ENCODE assay signal across 15 cellular contexts in the genomic region with DNA sequence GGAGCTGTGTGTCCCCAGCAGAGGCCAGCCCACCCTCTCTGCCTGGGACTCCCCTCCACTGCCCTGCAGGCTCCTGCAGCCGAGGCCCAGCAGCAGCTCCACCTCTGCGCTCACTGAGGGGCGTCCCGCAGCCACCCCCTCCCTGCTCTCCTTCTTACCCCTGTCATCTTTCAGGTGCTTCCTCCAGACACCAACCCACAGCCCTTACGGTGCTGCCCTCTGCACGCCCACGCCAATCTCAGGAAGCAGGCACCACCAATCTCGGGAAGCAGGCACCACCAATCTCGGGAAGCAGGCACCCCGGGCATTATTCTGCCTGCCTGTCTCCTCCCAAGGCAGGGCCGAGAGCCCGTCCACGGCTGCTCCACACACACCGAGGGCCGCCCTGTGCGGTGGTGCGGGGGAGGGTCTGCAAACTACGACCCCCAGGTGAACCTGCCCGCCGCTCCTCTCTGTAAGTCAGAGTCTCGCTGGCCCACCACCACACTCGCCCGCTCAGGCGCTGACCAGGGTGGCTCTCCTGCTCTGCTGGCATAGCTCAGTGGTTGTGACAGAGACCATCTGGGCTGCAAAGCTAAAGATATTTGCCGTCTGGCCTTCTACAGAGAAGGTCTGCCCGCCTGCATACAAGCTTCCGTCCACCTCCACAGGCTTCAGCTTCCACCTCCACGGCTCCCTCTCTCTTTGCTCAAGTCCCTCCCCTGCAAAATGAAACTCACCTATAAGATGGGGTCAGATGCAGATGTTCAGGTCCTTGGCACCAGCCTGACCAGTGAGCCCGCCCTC. TPM values are rescaled to one million over a fixed set of nuclear protein-coding genes. Genes with fewer than 3 reads are reported as not detected.
DNase-seq lines count a peak whose midpoint lies in the region; ATAC-seq, FAIRE-seq and TF ChIP-seq lines count a peak whose summit lies in the region.
"Had no signal": no experiment of that assay in that cellular context is flagged by ENCODE, and none has a peak within 500 bp of the region (broad histone marks: within the 10 kb centered on the region; RNA-seq: fewer than 3 reads in every experiment).

No MANE protein-coding gene starts in this region.

- peak overlapping the region; percentile 62 for H3K27ac Mint-ChIP-seq in T-helper 1 cell treated with Interleukin-12 subunit alpha and Interleukin-12 subunit beta and Interleukin-4 antibody, amounts not matched to agents 30 μg/mL and 1 μg/mL, for 36 hours
- no peak overlapping the region for H3K27ac Mint-ChIP-seq in neural crest cell (ENCODE audit: unreplicated experiment)

- TF ChIP-seq CTCF in MM.1S (IDR thresholded peaks at IDR 0.05; ENCODE audit: low read length), result no peak
- no peak for TF ChIP-seq CTCF in neural crest cell (conservative IDR thresholded peaks at IDR 0.05)

- H4K20me1 ChIP-seq in MM.1S (ENCODE audit: insufficient read depth, low read length), result no peaks in the 10 kb centered on the region

- H3K4me1 ChIP-seq in MM.1S (ENCODE audit: low read length), result peaks cover 12% of the 10 kb centered on the region

- H3K36me3 ChIP-seq in MM.1S (replicated peaks; ENCODE audit: insufficient read depth, low read length), result no peaks in the 10 kb centered on the region

- no peaks in the 10 kb centered on the region for H3K9me3 ChIP-seq in MM.1S (replicated peaks; ENCODE audit: insufficient read depth, low read length)

- H3K79me2 ChIP-seq in MM.1S (ENCODE audit: low read length), result peaks cover 69% of the 10 kb centered on the region

- H3K36me3 Mint-ChIP-seq in T-helper 1 cell treated with Interleukin-12 subunit alpha and Interleukin-12 subunit beta and Interleukin-4 antibody, amounts not matched to agents 30 μg/mL and 1 μg/mL, for 36 hours (ENCODE audit: low read depth), result peaks cover 23% of the 10 kb centered on the region
- H3K36me3 Mint-ChIP-seq in neural crest cell (ENCODE audit: low read depth), result no peaks in the 10 kb centered on the region

- H3F3A ChIP-seq in MM.1S (ENCODE audit: insufficient read depth, low read length), result no peaks in the 10 kb centered on the region

- no peaks in the 10 kb centered on the region for H3K27me3 ChIP-seq in MM.1S (replicated peaks; ENCODE audit: insufficient read depth, low read length)

- no peak overlapping the region for H3K27ac ChIP-seq in MM.1S (ENCODE audit: low read length)

- ATAC-seq in HG03159 (IDR thresholded peaks at IDR 0.05; ENCODE audit: unreplicated experiment) (no peak), GM18867 (IDR thresholded peaks at IDR 0.05; ENCODE audit: unreplicated experiment) (no peak)
- ATAC-seq: activated CD8-positive, alpha-beta memory T cell treated with anti-CD3 and anti-CD28 coated beads, Interleukin-2, amount 10 ng/mL, durations not matched to agents 7 days and 5 days had no signal

- H2AFZ ChIP-seq in MM.1S (ENCODE audit: low read length), result no peak overlapping the region

- DNase-seq in T-helper 1 cell (no peak), MM.1S (peak; percentile 5), cerebellar nuclear complex (lab: John Stamatoyannopoulos, UW) (peak; percentile 27 to 43), neural crest cell (ENCODE audit: low read depth, low spot score) (no peak), RCC 7860 (ENCODE audit: low spot score) (no peak)
- DNase-seq: 8988T; activated CD8-positive, alpha-beta memory T cell treated with anti-CD3 and anti-CD28 coated beads, Interleukin-2, amount 10 ng/mL, durations not matched to agents 7 days and 5 days; Calu3; foreskin melanocyte had no signal

- H3K27me3 Mint-ChIP-seq in T-helper 1 cell treated with Interleukin-12 subunit alpha and Interleukin-12 subunit beta and Interleukin-4 antibody, amounts not matched to agents 30 μg/mL and 1 μg/mL, for 36 hours (ENCODE audit: low read depth), result no peaks in the 10 kb centered on the region
- H3K27me3 Mint-ChIP-seq in neural crest cell (ENCODE audit: low read depth), result peaks cover 2% of the 10 kb centered on the region
- H3K27me3 Mint-ChIP-seq: activated CD8-positive, alpha-beta memory T cell treated with anti-CD3 and anti-CD28 coated beads, Interleukin-2, amount 10 ng/mL, durations not matched to agents 7 days and 5 days had no signal

- no peak overlapping the region for H3K4me2 ChIP-seq in MM.1S (ENCODE audit: low read depth, low read length)

- no peaks in the 10 kb centered on the region for H3K9me2 ChIP-seq in MM.1S (replicated peaks; ENCODE audit: insufficient read depth, low read length)

- H3K4me3 Mint-ChIP-seq in T-helper 1 cell treated with Interleukin-12 subunit alpha and Interleukin-12 subunit beta and Interleukin-4 antibody, amounts not matched to agents 30 μg/mL and 1 μg/mL, for 36 hours, result peak overlapping the region; percentile 71
- peak overlapping the region; percentile 95 for H3K4me3 Mint-ChIP-seq in neural crest cell
- H3K4me3 Mint-ChIP-seq: activated CD8-positive, alpha-beta memory T cell treated with anti-CD3 and anti-CD28 coated beads, Interleukin-2, amount 10 ng/mL, durations not matched to agents 7 days and 5 days had no signal

- H3K9me3 Mint-ChIP-seq in T-helper 1 cell treated with Interleukin-12 subunit alpha and Interleukin-12 subunit beta and Interleukin-4 antibody, amounts not matched to agents 30 μg/mL and 1 μg/mL, for 36 hours, result no peaks in the 10 kb centered on the region
- H3K9me3 Mint-ChIP-seq in neural crest cell, result no peaks in the 10 kb centered on the region

- H3K4me3 ChIP-seq in MM.1S (ENCODE audit: low read length), result no peak overlapping the region

- peaks cover 35% of the 10 kb centered on the region for H3K4me1 Mint-ChIP-seq in T-helper 1 cell treated with Interleukin-12 subunit alpha and Interleukin-12 subunit beta and Interleukin-4 antibody, amounts not matched to agents 30 μg/mL and 1 μg/mL, for 36 hours (ENCODE audit: low read depth)
- peaks cover 31% of the 10 kb centered on the region for H3K4me1 Mint-ChIP-seq in neural crest cell

- H3K9ac ChIP-seq in MM.1S (ENCODE audit: low read length), result no peak overlapping the region

- no peak for FAIRE-seq in RCC 7860 (lab: Jason Lieb, UNC)
- FAIRE-seq: keratinocyte had no signal

RNA-seq across cellular contexts. Expression of a gene that starts 2.9 kb away (rescaled TPM):
- 191 and 198 TPM in 2 replicates for total RNA-seq in neural crest cell

RNA-seq across cellular contexts. Expression of a gene that starts 3.0 kb away (rescaled TPM):
- 117 and 119 TPM in 2 replicates for total RNA-seq in neural crest cell

RNA-seq across cellular contexts. Expression of a gene that starts 17.5 kb away (rescaled TPM):
- not detected in 2 replicates for total RNA-seq in neural crest cell
- total RNA-seq: Calu3 had no signal

RNA-seq across cellular contexts. Expression of a gene that starts 34.6 kb away (rescaled TPM):
- total RNA-seq in neural crest cell, result 0.12 TPM in 1 of 2 replicates, not detected in the other
- total RNA-seq: activated CD8-positive, alpha-beta memory T cell treated with anti-CD3 and anti-CD28 coated beads, Interleukin-2, amount 10 ng/mL, durations not matched to agents 7 days and 5 days; Calu3; T-helper 2 cell treated with Interferon-gamma antibody and Interleukin-4, amounts not matched to agents 100 ng/mL and 5 ng/mL, for 36 hours had no signal

RNA-seq across cellular contexts. Expression of a gene that starts 43.5 kb away (rescaled TPM):
- total RNA-seq in neural crest cell, result not detected in 2 replicates
- total RNA-seq: Calu3, NCI-H460 had no signal

Comparison
In these comparisons a context has a peak if more than half of its experiments do, and no peak if none do; other contexts are left out.
1. DNase-seq: peak in MM.1S (single experiment) and cerebellar nuclear complex (2 of 2); none in T-helper 1 cell (0 of 5), neural crest cell (single experiment) and RCC 7860 (single experiment).